ENCODE assay signal across 17 cellular contexts in genomic region chr9:93864029-93864428, GRCh38.
"Had no signal": no experiment of that assay in that cellular context is flagged by ENCODE, and none has a peak within 500 bp of the region (broad histone marks: within the 10 kb centered on the region; RNA-seq: fewer than 3 reads in every experiment).

No MANE protein-coding gene starts in this region.

- H3K36me3 Mint-ChIP-seq: activated naive CD4-positive, alpha-beta T cell treated with anti-CD3 and anti-CD28 coated beads, Interleukin-2, amount 10 ng/mL, durations not matched to agents 7 days and 5 days; mesothelial cell of epicardium; T-cell had no signal

- H3K9me3 ChIP-seq: esophagus squamous epithelium, left lung, psoas muscle had no signal

- H3K4me3 Mint-ChIP-seq: activated CD4-positive, alpha-beta T cell treated with anti-CD3 and anti-CD28 coated beads, Interleukin-2, amount 10 ng/mL, durations not matched to agents 7 days and 5 days; activated CD8-positive, alpha-beta T cell treated with anti-CD3 and anti-CD28 coated beads, Interleukin-2, amount 10 ng/mL, durations not matched to agents 7 days and 5 days; activated naive CD4-positive, alpha-beta T cell treated with anti-CD3 and anti-CD28 coated beads, Interleukin-2, amount 10 ng/mL, durations not matched to agents 7 days and 5 days; activated T-cell treated with anti-CD3 and anti-CD28 coated beads, Interleukin-2, amount 50 U/mL, for 4 hours; dendritic cell treated with granulocyte-macrophage colony-stimulating factor and Interleukin-4, amounts not matched to agents 40 ng/mL and 50 ng/mL, for 4 days; mesothelial cell of epicardium; stimulated activated naive CD8-positive, alpha-beta T cell treated with anti-CD3 and anti-CD28 coated beads, Interleukin-15, Interleukin-2, amounts not matched to agents 100 ng/mL and 50 ng/mL, for 24 hours; T-cell had no signal

- H3K4me1 Mint-ChIP-seq: activated CD4-positive, alpha-beta T cell treated with anti-CD3 and anti-CD28 coated beads, Interleukin-2, amount 10 ng/mL, durations not matched to agents 7 days and 5 days; activated naive CD4-positive, alpha-beta T cell treated with anti-CD3 and anti-CD28 coated beads, Interleukin-2, amount 10 ng/mL, durations not matched to agents 7 days and 5 days had no signal

- H3K9me3 Mint-ChIP-seq: activated CD4-positive, alpha-beta T cell treated with anti-CD3 and anti-CD28 coated beads, Interleukin-2, amount 10 ng/mL, durations not matched to agents 7 days and 5 days; activated naive CD4-positive, alpha-beta T cell treated with anti-CD3 and anti-CD28 coated beads, Interleukin-2, amount 10 ng/mL, durations not matched to agents 7 days and 5 days; activated T-cell treated with anti-CD3 and anti-CD28 coated beads, Interleukin-2, amount 50 U/mL, for 4 hours; dendritic cell treated with granulocyte-macrophage colony-stimulating factor and Interleukin-4, amounts not matched to agents 40 ng/mL and 50 ng/mL, for 4 days; mesothelial cell of epicardium; stimulated activated naive CD8-positive, alpha-beta T cell treated with anti-CD3 and anti-CD28 coated beads, Interleukin-15, Interleukin-2, amounts not matched to agents 100 ng/mL and 50 ng/mL, for 24 hours; T-cell had no signal

- ATAC-seq: activated CD4-positive, CD25-positive, alpha-beta regulatory T cell treated with anti-CD3 and anti-CD28 coated beads, Interleukin-2, amount 50 U/mL, for 24 hours; activated CD8-positive, alpha-beta T cell treated with anti-CD3 and anti-CD28 coated beads, Interleukin-2, amount 10 ng/mL, durations not matched to agents 7 days and 5 days; activated T-cell treated with anti-CD3 and anti-CD28 coated beads, Interleukin-2, amount 50 U/mL, for 4 hours; left lung; psoas muscle; right cardiac atrium; T-cell had no signal

- DNase-seq: activated CD4-positive, alpha-beta T cell treated with anti-CD3 and anti-CD28 coated beads, Interleukin-2, amount 10 ng/mL, durations not matched to agents 7 days and 5 days; activated CD8-positive, alpha-beta T cell treated with anti-CD3 and anti-CD28 coated beads, Interleukin-2, amount 10 ng/mL, durations not matched to agents 7 days and 5 days; activated effector memory CD4-positive, alpha-beta T cell treated with Interleukin-2 at 50 U/mL for 16 hours; activated naive CD4-positive, alpha-beta T cell treated with anti-CD3 and anti-CD28 coated beads, Interleukin-2, amount 10 ng/mL, durations not matched to agents 7 days and 5 days; activated T-cell treated with anti-CD3 and anti-CD28 coated beads, Interleukin-2, amount 50 U/mL, for 4 hours; effector CD8-positive, alpha-beta T cell; esophagus squamous epithelium; psoas muscle; right cardiac atrium; T-cell; T-helper 9 cell; trophoblast cell had no signal

- H3K4me1 ChIP-seq: esophagus squamous epithelium, psoas muscle had no signal

- H3K36me3 ChIP-seq: esophagus squamous epithelium, left lung had no signal

- H3K4me3 ChIP-seq: esophagus squamous epithelium, left lung, psoas muscle had no signal

- H3K27ac Mint-ChIP-seq: activated CD4-positive, alpha-beta T cell treated with anti-CD3 and anti-CD28 coated beads, Interleukin-2, amount 10 ng/mL, durations not matched to agents 7 days and 5 days; activated CD8-positive, alpha-beta T cell treated with anti-CD3 and anti-CD28 coated beads, Interleukin-2, amount 10 ng/mL, durations not matched to agents 7 days and 5 days; activated naive CD4-positive, alpha-beta T cell treated with anti-CD3 and anti-CD28 coated beads, Interleukin-2, amount 10 ng/mL, durations not matched to agents 7 days and 5 days; dendritic cell treated with granulocyte-macrophage colony-stimulating factor and Interleukin-4, amounts not matched to agents 40 ng/mL and 50 ng/mL, for 4 days; mesothelial cell of epicardium; stimulated activated naive CD8-positive, alpha-beta T cell treated with anti-CD3 and anti-CD28 coated beads, Interleukin-15, Interleukin-2, amounts not matched to agents 100 ng/mL and 50 ng/mL, for 24 hours; T-cell had no signal

- H3K27ac ChIP-seq: esophagus squamous epithelium, left lung, psoas muscle had no signal
